Comparison of ENCODE assay signal across 17 cellular contexts in the genomic region with DNA sequence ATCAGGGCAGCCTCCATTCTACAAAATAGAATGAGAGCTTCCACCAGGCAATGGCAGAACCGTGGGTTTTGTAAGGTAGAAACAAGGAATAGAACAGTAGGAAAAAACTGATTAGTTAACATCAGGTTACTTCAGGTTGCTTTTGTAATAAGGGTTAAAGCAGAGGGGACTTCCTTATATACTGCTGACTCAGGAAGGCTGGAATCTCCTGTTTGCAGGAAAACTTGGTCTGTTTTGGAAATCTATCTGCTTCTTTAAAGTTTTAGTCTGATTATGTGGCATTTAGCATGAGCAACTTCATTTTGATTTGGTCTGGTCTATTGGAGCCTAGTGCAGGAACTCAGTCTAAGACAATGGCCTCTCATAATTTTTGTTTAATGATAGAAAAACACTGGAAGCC.
"Had no signal": no experiment of that assay in that cellular context is flagged by ENCODE, and none has a peak within 500 bp of the region (broad histone marks: within the 10 kb centered on the region; RNA-seq: fewer than 3 reads in every experiment).

No MANE protein-coding gene starts in this region.

- H3K4me3 ChIP-seq: gastrocnemius medialis, right atrium auricular region, spleen, suprapubic skin had no signal

- H3K27ac ChIP-seq: right atrium auricular region, spleen had no signal

- H3K36me3 ChIP-seq: gastrocnemius medialis, right atrium auricular region, spleen, suprapubic skin had no signal

- H3K4me1 ChIP-seq: right atrium auricular region, spleen had no signal

- FAIRE-seq: endometrium had no signal

- ATAC-seq: activated CD8-positive, alpha-beta memory T cell treated with anti-CD3 and anti-CD28 coated beads, Interleukin-2, amount 10 ng/mL, durations not matched to agents 7 days and 5 days; activated naive CD4-positive, alpha-beta T cell treated with anti-CD3 and anti-CD28 coated beads, Interleukin-2, amount 50 U/mL, for 72 hours; activated T-cell treated with anti-CD3 and anti-CD28 coated beads, Interleukin-2, amount 50 U/mL, for 4 hours had no signal

- H3K36me3 Mint-ChIP-seq: activated CD8-positive, alpha-beta memory T cell treated with anti-CD3 and anti-CD28 coated beads, Interleukin-2, amount 10 ng/mL, durations not matched to agents 7 days and 5 days; activated naive CD4-positive, alpha-beta T cell treated with anti-CD3 and anti-CD28 coated beads, Interleukin-2, amount 50 U/mL, for 72 hours; brain had no signal

- H3K27me3 ChIP-seq: gastrocnemius medialis, right atrium auricular region, suprapubic skin had no signal

- DNase-seq: activated CD4-positive, alpha-beta T cell treated with anti-CD3 and anti-CD28 coated beads for 1 hour; activated CD4-positive, alpha-beta T cell treated with anti-CD3 and anti-CD28 coated beads, Interleukin-2, amount 50 U/mL, for 48 hours; activated CD8-positive, alpha-beta memory T cell treated with anti-CD3 and anti-CD28 coated beads, Interleukin-2, amount 10 ng/mL, durations not matched to agents 7 days and 5 days; activated effector memory CD4-positive, alpha-beta T cell treated with anti-CD3 and anti-CD28 coated beads, Interleukin-2, amount 50 U/mL, for 16 hours; activated T-cell treated with anti-CD3 and anti-CD28 coated beads, Interleukin-2, amount 50 U/mL, for 4 hours; amniotic stem cell; spleen; stimulated activated CD4-positive, alpha-beta T cell treated with anti-CD3 and anti-CD28 coated beads, Interleukin-2, amount 100 ng/mL, for 24 hours; stimulated activated naive CD4-positive, alpha-beta T cell; T-helper 9 cell had no signal

- H3K4me1 Mint-ChIP-seq: activated CD8-positive, alpha-beta memory T cell treated with anti-CD3 and anti-CD28 coated beads, Interleukin-2, amount 10 ng/mL, durations not matched to agents 7 days and 5 days; brain had no signal

- H3K4me3 Mint-ChIP-seq: activated CD8-positive, alpha-beta memory T cell treated with anti-CD3 and anti-CD28 coated beads, Interleukin-2, amount 10 ng/mL, durations not matched to agents 7 days and 5 days; activated T-cell treated with anti-CD3 and anti-CD28 coated beads, Interleukin-2, amount 50 U/mL, for 4 hours; brain; neural crest cell had no signal

- H3K27ac Mint-ChIP-seq: activated CD8-positive, alpha-beta memory T cell treated with anti-CD3 and anti-CD28 coated beads, Interleukin-2, amount 10 ng/mL, durations not matched to agents 7 days and 5 days; activated naive CD4-positive, alpha-beta T cell treated with anti-CD3 and anti-CD28 coated beads, Interleukin-2, amount 50 U/mL, for 72 hours; brain had no signal

- H3K9me3 ChIP-seq: gastrocnemius medialis, suprapubic skin had no signal

- H3K9me3 Mint-ChIP-seq: activated T-cell treated with anti-CD3 and anti-CD28 coated beads, Interleukin-2, amount 50 U/mL, for 4 hours had no signal
